ENCODE assay signal across 22 cellular contexts in genomic region chr17:59683283-59683682, GRCh38. TPM values are rescaled to one million over a fixed set of nuclear protein-coding genes. Genes with fewer than 3 reads are reported as not detected.
DNase-seq lines count a peak whose midpoint lies in the region; ATAC-seq, FAIRE-seq and TF ChIP-seq lines count a peak whose summit lies in the region.
"Had no signal": no experiment of that assay in that cellular context is flagged by ENCODE, and none has a peak within 500 bp of the region (broad histone marks: within the 10 kb centered on the region; RNA-seq: fewer than 3 reads in every experiment).

No MANE protein-coding gene starts in this region.

- H3K4me2 ChIP-seq in K562 (ENCODE audit: insufficient read depth, low read length) (no peak overlapping the region), trophoblast cell (ENCODE audit: low read length) (no peak overlapping the region)

- POLR2A ChIA-PET in K562 (lab: Yijun Ruan, JAX): interaction anchor here (0.5 to 4.6 kb wide), 8 partner anchors 8 to 640 kb away, joined by 4 to 19 read pairs (median 5); partner anchors contain the start of genes PTRH2 and VMP1

- no peak overlapping the region for H4K8ac ChIP-seq in trophoblast cell (ENCODE audit: low read depth, low read length)

- H3K9ac ChIP-seq in K562 (ENCODE audit: insufficient read depth in 1 of 2, low read depth in 2 of 2, low read length in 2 of 2) (no peak overlapping the region), trophoblast cell (ENCODE audit: low read length) (no peak overlapping the region)

- TF ChIP-seq CTCF in HFFc6 (IDR thresholded peaks at IDR 0.05): no peak
- no peak for TF ChIP-seq CTCF in K562 (IDR thresholded peaks at IDR 0.05 in 2 of 3, conservative IDR thresholded peaks at IDR 0.05 in 1 of 3; ENCODE audit: insufficient read depth in 2 of 3, low read depth in 1 of 3, low read length in 3 of 3)

- H3K79me1 ChIP-seq in trophoblast cell (ENCODE audit: low read length): no peaks in the 10 kb centered on the region

- H2AK5ac ChIP-seq in trophoblast cell (ENCODE audit: low read length): no peak overlapping the region

- H3K27ac Mint-ChIP-seq in activated naive CD4-positive, alpha-beta T cell treated with anti-CD3 and anti-CD28 coated beads for 36 hours: peak overlapping the region; percentile 9
- no peak overlapping the region for H3K27ac Mint-ChIP-seq in activated naive CD4-positive, alpha-beta T cell treated with anti-CD3 and anti-CD28 coated beads, Interleukin-2, amount 10 ng/mL, durations not matched to agents 7 days and 5 days
- H3K27ac Mint-ChIP-seq in HFFc6: 0 out of 2 replicates have a peak overlapping the region, but pooled peaks have one; percentile 16
- peak overlapping the region in 1 of 6 donors; percentile 17 for H3K27ac Mint-ChIP-seq in immature natural killer cell
- H3K27ac Mint-ChIP-seq in effector memory CD8-positive, alpha-beta T cell: peak overlapping the region in 1 of 2 donors; percentile 35
- H3K27ac Mint-ChIP-seq: CD4-positive, CD25-positive, alpha-beta regulatory T cell had no signal

- H3K36me3 ChIP-seq in K562 (ENCODE audit: control insufficient read depth, insufficient read depth, low read length) (peaks cover 95% of the 10 kb centered on the region), trophoblast cell (ENCODE audit: control insufficient read depth in 1 of 2, insufficient read depth in 2 of 2, low read length in 2 of 2) (peaks cover 15 to 53% of the 10 kb centered on the region in 2 experiments)

- no peak overlapping the region for H3K4me3 ChIP-seq in K562
- H3K4me3 ChIP-seq in trophoblast cell (ENCODE audit: low read depth, low read length): no peak overlapping the region
- H3K4me3 ChIP-seq: GM12878 had no signal

- H3K27ac ChIP-seq in K562 (ENCODE audit: extremely low read depth, low read depth, low read length) (peak overlapping the region; percentile 25; the same call in 1 of the 3 replicates), trophoblast cell (ENCODE audit: low read depth, low read length) (no peak overlapping the region)

- H2BK120ac ChIP-seq in trophoblast cell (ENCODE audit: insufficient read depth, low read length, poor library complexity): no peak overlapping the region

- no peak overlapping the region for H3K23ac ChIP-seq in trophoblast cell (ENCODE audit: low read length)

- no TSS peak for BruUV-seq in K562 (replicated peaks; lab: Mats Ljungman, UMichigan)

- no peak overlapping the region for H3K4me3 Mint-ChIP-seq in activated naive CD4-positive, alpha-beta T cell treated with anti-CD3 and anti-CD28 coated beads for 36 hours
- H3K4me3 Mint-ChIP-seq in activated naive CD4-positive, alpha-beta T cell treated with anti-CD3 and anti-CD28 coated beads, Interleukin-2, amount 10 ng/mL, durations not matched to agents 7 days and 5 days: no peak overlapping the region
- no peak overlapping the region for H3K4me3 Mint-ChIP-seq in HFFc6
- H3K4me3 Mint-ChIP-seq in immature natural killer cell: no peak overlapping the region
- H3K4me3 Mint-ChIP-seq in effector memory CD8-positive, alpha-beta T cell: no peak overlapping the region
- H3K4me3 Mint-ChIP-seq: CD4-positive, CD25-positive, alpha-beta regulatory T cell had no signal

- H3K4ac ChIP-seq in trophoblast cell (ENCODE audit: low read depth, low read length): no peak overlapping the region

- no peak overlapping the region for H4K91ac ChIP-seq in trophoblast cell (ENCODE audit: low read depth, low read length)

- H3K9me3 ChIP-seq in K562 (replicated peaks; ENCODE audit: control insufficient read depth, insufficient read depth, low read depth, low read length): no peaks in the 10 kb centered on the region
- no peaks in the 10 kb centered on the region for H3K9me3 ChIP-seq in trophoblast cell (ENCODE audit: insufficient read depth, low read depth, low read length)

- 0 out of 2 replicates have a peak, but pooled peaks cover 3% of the 10 kb centered on the region for H4K20me1 ChIP-seq in K562 (replicated peaks; ENCODE audit: control insufficient read depth, insufficient read depth, low read length)

- intact Hi-C loops in activated naive CD4-positive, alpha-beta T cell treated with anti-CD3 and anti-CD28 coated beads for 36 hours (cut with micrococcal nuclease): no loop called here
- intact Hi-C loops in K562 (cut with micrococcal nuclease): no loop called here

- H3K9me1 ChIP-seq in K562 (ENCODE audit: control insufficient read depth, insufficient read depth, low read length): no peaks in the 10 kb centered on the region

- no peak for FAIRE-seq in K562 (lab: Jason Lieb, UNC)
- FAIRE-seq: GM12878, HepG2 had no signal

- H3K14ac ChIP-seq in trophoblast cell (ENCODE audit: low read length): no peak overlapping the region

- peaks cover 7 to 35% of the 10 kb centered on the region in 2 experiments; a peak in 4 of 5 replicates for H3K4me1 ChIP-seq in K562 (replicated peaks in 1 of 2; ENCODE audit: control insufficient read depth in 2 of 2, insufficient read depth in 2 of 2, low read length in 2 of 2)
- no peaks in the 10 kb centered on the region for H3K4me1 ChIP-seq in trophoblast cell (ENCODE audit: control insufficient read depth in 1 of 2, insufficient read depth in 2 of 2, low read length in 2 of 2)

- H3K27me3 Mint-ChIP-seq in activated naive CD4-positive, alpha-beta T cell treated with anti-CD3 and anti-CD28 coated beads for 36 hours (ENCODE audit: low read depth): no peaks in the 10 kb centered on the region
- no peaks in the 10 kb centered on the region for H3K27me3 Mint-ChIP-seq in activated naive CD4-positive, alpha-beta T cell treated with anti-CD3 and anti-CD28 coated beads, Interleukin-2, amount 10 ng/mL, durations not matched to agents 7 days and 5 days
- H3K27me3 Mint-ChIP-seq in HFFc6 (ENCODE audit: insufficient read depth) (peaks cover 4% of the 10 kb centered on the region), immature natural killer cell (ENCODE audit: low read depth in 3 of 3) (no peaks in the 10 kb centered on the region)
- no peaks in the 10 kb centered on the region for H3K27me3 Mint-ChIP-seq in effector memory CD8-positive, alpha-beta T cell
- H3K27me3 Mint-ChIP-seq: CD4-positive, CD25-positive, alpha-beta regulatory T cell had no signal

- no peak for DNase-seq in activated naive CD4-positive, alpha-beta T cell treated with anti-CD3 and anti-CD28 coated beads for 36 hours
- DNase-seq in activated naive CD4-positive, alpha-beta T cell treated with anti-CD3 and anti-CD28 coated beads, Interleukin-2, amount 10 ng/mL, durations not matched to agents 7 days and 5 days: no peak
- DNase-seq in HFFc6 (no peak), K562 (ENCODE audit: extremely low read depth in 1 of 4, low spot score in 3 of 4) (no peak), trophoblast cell (peak; percentile 52 to 75), kidney tubule cell (ENCODE audit: low spot score) (no peak), immature natural killer cell (no peak)
- no peak for DNase-seq in effector memory CD8-positive, alpha-beta T cell
- DNase-seq: CD4-positive, CD25-positive, alpha-beta regulatory T cell; COR-L47; DMS 273 treated with DMSO at 0.1 percent for 48 hours; DND-41; H7; KBM-7; MM.1S; NCI-H1092; NCI-H1436; NCI-H187 treated with DMSO at 0.1 percent for 48 hours; NK-92 treated with Interleukin-12 subunit alpha and Interleukin-12 subunit beta, amount 100 ng/mL, for 24 hours; SIG-M5 had no signal

- H3K9me3 Mint-ChIP-seq in activated naive CD4-positive, alpha-beta T cell treated with anti-CD3 and anti-CD28 coated beads for 36 hours: no peaks in the 10 kb centered on the region
- H3K9me3 Mint-ChIP-seq in activated naive CD4-positive, alpha-beta T cell treated with anti-CD3 and anti-CD28 coated beads, Interleukin-2, amount 10 ng/mL, durations not matched to agents 7 days and 5 days: no peaks in the 10 kb centered on the region
- H3K9me3 Mint-ChIP-seq in HFFc6: no peaks in the 10 kb centered on the region
- no peaks in the 10 kb centered on the region for H3K9me3 Mint-ChIP-seq in immature natural killer cell
- no peaks in the 10 kb centered on the region for H3K9me3 Mint-ChIP-seq in effector memory CD8-positive, alpha-beta T cell
- H3K9me3 Mint-ChIP-seq: CD4-positive, CD25-positive, alpha-beta regulatory T cell had no signal

- no peak overlapping the region for H3K18ac ChIP-seq in trophoblast cell (ENCODE audit: low read length)

- H3K27me3 ChIP-seq in K562 (ENCODE audit: control insufficient read depth in 2 of 2, insufficient read depth in 2 of 2, low read length in 2 of 2) (no peaks in the 10 kb centered on the region), trophoblast cell (ENCODE audit: insufficient read depth, low read length) (no peaks in the 10 kb centered on the region)

- H3K79me2 ChIP-seq in K562 (ENCODE audit: control insufficient read depth, insufficient read depth, low read length): peaks cover 37% of the 10 kb centered on the region
- no peaks in the 10 kb centered on the region for H3K79me2 ChIP-seq in trophoblast cell (ENCODE audit: control insufficient read depth, insufficient read depth, low read length, poor library complexity)

- peaks cover 17% of the 10 kb centered on the region for H3K4me1 Mint-ChIP-seq in activated naive CD4-positive, alpha-beta T cell treated with anti-CD3 and anti-CD28 coated beads for 36 hours (ENCODE audit: low read depth)
- no peaks in the 10 kb centered on the region for H3K4me1 Mint-ChIP-seq in activated naive CD4-positive, alpha-beta T cell treated with anti-CD3 and anti-CD28 coated beads, Interleukin-2, amount 10 ng/mL, durations not matched to agents 7 days and 5 days
- H3K4me1 Mint-ChIP-seq in HFFc6 (ENCODE audit: low read depth): peaks cover 72% of the 10 kb centered on the region
- peaks cover 1 to 12% of the 10 kb centered on the region in 2 donors for H3K4me1 Mint-ChIP-seq in immature natural killer cell
- H3K4me1 Mint-ChIP-seq in effector memory CD8-positive, alpha-beta T cell (ENCODE audit: low read depth in 2 of 2): peaks cover 0 to 5% of the 10 kb centered on the region in 2 donors

- TF ChIP-seq POLR2A in K562 (conservative IDR thresholded peaks at IDR 0.05): no peak

- no peak for TF ChIP-seq RAD21 in K562 (CRISPR knock-in tag; conservative IDR thresholded peaks at IDR 0.05 in 1 of 2, IDR thresholded peaks at IDR 0.05 in 1 of 2)

- TF ChIP-seq EP300 in K562 (IDR thresholded peaks at IDR 0.05; ENCODE audit: low read length): no peak

- H2BK12ac ChIP-seq in trophoblast cell (ENCODE audit: low read length): no peak overlapping the region

- no peak for ATAC-seq in K562
- ATAC-seq in effector memory CD8-positive, alpha-beta T cell (replicated peaks): no peak
- ATAC-seq: GM12878, HepG2 had no signal

- CTCF ChIA-PET in activated naive CD4-positive, alpha-beta T cell treated with anti-CD3 and anti-CD28 coated beads for 36 hours (lab: Charles Lee): interaction anchor here (0.6 to 1.1 kb wide), 3 partner anchors 12 to 177 kb away, joined by 3 to 7 read pairs (median 3); no protein-coding TSS in a partner anchor
- CTCF ChIA-PET in activated naive CD4-positive, alpha-beta T cell treated with anti-CD3 and anti-CD28 coated beads, Interleukin-2, amount 10 ng/mL, durations not matched to agents 7 days and 5 days (lab: Charles Lee): interaction anchor here (0.5 kb wide), 1 partner anchor 267 kb away, joined by 3 read pairs; no protein-coding TSS in a partner anchor
- CTCF ChIA-PET in K562 (lab: Yijun Ruan, JAX; ENCODE audit: low intra/inter-chr PET ratio): no interaction called here

- no peak overlapping the region for H2BK5ac ChIP-seq in trophoblast cell (ENCODE audit: low read depth, low read length, poor library complexity)

- in situ Hi-C loops in K562 (cut with MboI): no loop called here

- H2AFZ ChIP-seq in K562 (ENCODE audit: low read depth, low read length) (no peak overlapping the region), trophoblast cell (ENCODE audit: insufficient read depth, low read length, poor library complexity) (no peak overlapping the region)

- H3K36me3 Mint-ChIP-seq in activated naive CD4-positive, alpha-beta T cell treated with anti-CD3 and anti-CD28 coated beads for 36 hours (ENCODE audit: low read depth): peaks cover 35% of the 10 kb centered on the region
- H3K36me3 Mint-ChIP-seq in activated naive CD4-positive, alpha-beta T cell treated with anti-CD3 and anti-CD28 coated beads, Interleukin-2, amount 10 ng/mL, durations not matched to agents 7 days and 5 days: peaks cover 64% of the 10 kb centered on the region
- H3K36me3 Mint-ChIP-seq in HFFc6 (ENCODE audit: low read depth) (peaks cover 71% of the 10 kb centered on the region), immature natural killer cell (peaks cover 18 to 56% (median 42%) of the 10 kb centered on the region in 3 donors)
- peaks cover 91% of the 10 kb centered on the region for H3K36me3 Mint-ChIP-seq in effector memory CD8-positive, alpha-beta T cell (ENCODE audit: insufficient read depth)

- no peak overlapping the region for H4K12ac ChIP-seq in trophoblast cell (ENCODE audit: low read depth, low read length)

RNA-seq across cellular contexts. Expression of gene PTRH2, which starts 23.9 kb away (rescaled TPM):
- 10 to 100 TPM; 19.7 to 24.4 TPM for total RNA-seq in activated naive CD4-positive, alpha-beta T cell treated with anti-CD3 and anti-CD28 coated beads for 36 hours
- total RNA-seq in HFFc6 (2021; fragmentation: NEBNext Ultra II Directional; extraction: Animal tissue kit (Norgen Biotek cat#: 25700)): 10 to 100 TPM; 20.7 to 31.8 (median 23.0) TPM
- total RNA-seq in K562 (2011; cell fraction: chromatin; rRNA removed; ENCODE audit: low replicate concordance): 97.2 and 167 TPM in 2 replicates
- total RNA-seq in K562 (2011; cell fraction: nucleolus; rRNA removed): 101 and 115 TPM in 2 replicates
- 104 and 130 TPM in 2 replicates for total RNA-seq in K562 (2011; cell fraction: nucleoplasm; rRNA removed)
- total RNA-seq in K562 (2014; rRNA removed): 81.0 and 92.0 TPM in 2 replicates
- total RNA-seq in K562 (2014; rRNA removed; fragmentation: Illumina TruSeq; extraction: Trizol): 63.1 and 67.5 TPM in 2 replicates
- 50.0 and 57.3 TPM in 2 replicates for total RNA-seq in K562 (2015; rRNA removed; fragmentation: Illumina TruSeq; extraction: Trizol)
- 53.1 and 62.8 TPM in 2 replicates for total RNA-seq in K562 (2021)
- polyA plus RNA-seq in K562 (2011; rRNA removed): 119 and 170 TPM in 2 replicates
- polyA plus RNA-seq in K562 (2011; cell fraction: cytosol; rRNA removed): 54.3 and 74.9 TPM in 2 replicates
- 54.9 and 70.7 TPM in 2 replicates for polyA plus RNA-seq in K562 (2011; cell fraction: nucleus; rRNA removed)
- polyA plus RNA-seq in K562 (2012): 42.1 and 83.3 TPM in 2 replicates
- polyA plus RNA-seq in K562 (2014; fragmentation: Illumina TruSeq; extraction: Trizol): 110 and 128 TPM in 2 replicates
- 100 to 1,000 TPM; 195 to 210 TPM for polyA plus RNA-seq in K562 (2014; fragmentation: Nextera tagmentation; extraction: Ambion mirVana)
- polyA plus RNA-seq in K562 (2014; rRNA removed): 126 and 138 TPM in 2 replicates
- 100 and 107 TPM in 2 replicates for polyA minus RNA-seq in K562 (2011; rRNA and poly(A)+ RNA removed)
- polyA minus RNA-seq in K562 (2011; cell fraction: cytosol; rRNA and poly(A)+ RNA removed): 16.6 and 22.3 TPM in 2 replicates
- polyA minus RNA-seq in K562 (2011; cell fraction: nucleus; rRNA and poly(A)+ RNA removed): 18.0 and 34.2 TPM in 2 replicates
- 42.1 and 44.6 TPM in 2 replicates for polyA plus RNA-seq in trophoblast cell (2013)
- 10 to 100 TPM in 2 of 3 donors, 1 to 10 TPM in 1; 6.0 to 20.7 (median 13.5) TPM for polyA plus RNA-seq in immature natural killer cell

RNA-seq across cellular contexts. Expression of gene VMP1, which starts 24.2 kb away (rescaled TPM):
- total RNA-seq in activated naive CD4-positive, alpha-beta T cell treated with anti-CD3 and anti-CD28 coated beads for 36 hours: 100 to 1,000 TPM; 423 to 438 TPM
- total RNA-seq in HFFc6 (2021; fragmentation: NEBNext Ultra II Directional; extraction: Animal tissue kit (Norgen Biotek cat#: 25700)): 100 to 1,000 TPM; 121 to 155 (median 149) TPM
- 449 and 662 TPM in 2 replicates for total RNA-seq in K562 (2011; cell fraction: chromatin; rRNA removed; ENCODE audit: low replicate concordance)
- 284 and 300 TPM in 2 replicates for total RNA-seq in K562 (2011; cell fraction: nucleolus; rRNA removed)
- total RNA-seq in K562 (2011; cell fraction: nucleoplasm; rRNA removed): 571 and 861 TPM in 2 replicates
- total RNA-seq in K562 (2014; rRNA removed) (92.1 and 123 TPM in 2 replicates), K562 (2014; rRNA removed; fragmentation: Illumina TruSeq; extraction: Trizol) (186 and 216 TPM in 2 replicates), K562 (2015; rRNA removed; fragmentation: Illumina TruSeq; extraction: Trizol) (127 and 135 TPM in 2 replicates), K562 (2021) (151 and 155 TPM in 2 replicates)
- polyA plus RNA-seq in K562 (2011; rRNA removed) (231 and 304 TPM in 2 replicates), K562 (2014; fragmentation: Illumina TruSeq; extraction: Trizol) (124 and 146 TPM in 2 replicates), K562 (2014; fragmentation: Nextera tagmentation; extraction: Ambion mirVana) (100 to 1,000 TPM; 245 to 272 TPM), K562 (2014; rRNA removed) (143 and 148 TPM in 2 replicates), immature natural killer cell (10 to 100 TPM; 61.5 to 81.4 (median 66.7) TPM)
- 55.2 and 104 TPM in 2 replicates for polyA plus RNA-seq in K562 (2011; cell fraction: cytosol; rRNA removed)
- 330 and 339 TPM in 2 replicates for polyA plus RNA-seq in K562 (2011; cell fraction: nucleus; rRNA removed)
- polyA plus RNA-seq in K562 (2012): 142 and 172 TPM in 2 replicates
- 271 and 285 TPM in 2 replicates for polyA minus RNA-seq in K562 (2011; rRNA and poly(A)+ RNA removed)
- 72.1 and 91.0 TPM in 2 replicates for polyA minus RNA-seq in K562 (2011; cell fraction: cytosol; rRNA and poly(A)+ RNA removed)
- 205 and 259 TPM in 2 replicates for polyA minus RNA-seq in K562 (2011; cell fraction: nucleus; rRNA and poly(A)+ RNA removed)
- polyA plus RNA-seq in trophoblast cell (2013): 111 and 118 TPM in 2 replicates

Comparison
In these comparisons a context has a peak if more than half of its experiments do, and no peak if none do; other contexts are left out.
1. DNase-seq: peak in trophoblast cell (2 of 2); none in activated naive CD4-positive, alpha-beta T cell treated with anti-CD3 and anti-CD28 coated beads for 36 hours (single experiment), activated naive CD4-positive, alpha-beta T cell treated with anti-CD3 and anti-CD28 coated beads, Interleukin-2, amount 10 ng/mL, durations not matched to agents 7 days and 5 days (single experiment), HFFc6 (single experiment), K562 (0 of 4), kidney tubule cell (single experiment), immature natural killer cell (0 of 3) and effector memory CD8-positive, alpha-beta T cell (0 of 3).